ENCODE assay signal across 8 cellular contexts in the genomic region with DNA sequence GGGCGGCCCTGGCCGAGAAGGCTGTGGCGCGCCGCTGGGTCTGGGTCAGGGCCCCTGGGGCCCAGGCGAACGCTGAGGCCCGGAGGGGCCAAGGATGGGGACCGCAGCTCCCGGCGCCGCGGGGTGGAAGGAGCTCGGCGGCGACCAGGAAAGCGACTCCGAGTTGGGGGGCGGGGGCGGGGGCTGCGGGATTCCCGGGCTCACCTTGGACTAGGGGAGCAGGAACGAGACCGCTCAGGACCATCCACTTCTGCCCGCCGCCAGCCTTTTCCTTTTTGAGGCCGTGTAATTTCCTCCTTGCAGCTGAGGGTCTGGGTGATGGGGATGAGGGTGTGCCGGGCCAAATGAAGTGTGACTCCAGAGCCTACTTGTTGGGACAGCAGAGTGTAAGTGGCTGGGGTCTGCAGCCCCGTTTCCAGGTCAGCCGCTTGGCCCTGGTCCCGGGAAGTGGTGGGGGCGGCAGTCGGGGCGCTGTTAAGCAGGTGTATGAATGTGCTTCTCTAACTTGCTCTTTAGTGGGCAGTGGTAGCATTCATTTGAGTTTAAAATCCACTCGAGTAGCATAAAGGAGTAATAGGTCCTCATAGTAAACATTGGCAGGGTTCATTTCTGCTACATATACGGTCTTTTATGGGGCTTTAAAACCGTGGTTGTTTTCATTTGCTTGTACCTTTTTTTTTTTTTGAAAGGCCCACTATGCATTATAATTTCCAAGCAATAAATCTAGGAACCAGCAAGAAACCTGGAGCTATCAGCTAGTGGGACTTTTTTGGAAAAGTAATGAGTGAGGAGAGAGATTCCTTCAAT. TPM values are rescaled to one million over a fixed set of nuclear protein-coding genes. Genes with fewer than 3 reads are reported as not detected.
A peak's percentile ranks its signal among the peaks of the same experiment; 100 is the strongest.
DNase-seq lines count a peak whose midpoint lies in the region; ATAC-seq and TF ChIP-seq lines count a peak whose summit lies in the region.

No MANE protein-coding gene starts in this region.

- no peaks in the 10 kb centered on the region for H3K79me2 ChIP-seq in KMS-11 (ENCODE audit: insufficient read depth, low read depth)

- H3K27me3 ChIP-seq in KMS-11 (ENCODE audit: insufficient read depth, low read depth) (no peaks in the 10 kb centered on the region), endodermal cell (ENCODE audit: control insufficient read depth, insufficient read depth, low read length, poor library complexity, severe bottlenecking) (peaks cover 15% of the 10 kb centered on the region), suprapubic skin (no peaks in the 10 kb centered on the region)

- H3K27ac Mint-ChIP-seq in endodermal cell = no peak overlapping the region

- no peaks in the 10 kb centered on the region for H3K9me3 Mint-ChIP-seq in endodermal cell

- H3K36me3 Mint-ChIP-seq in endodermal cell (ENCODE audit: low read depth) = no peaks in the 10 kb centered on the region

- H3K4me1 ChIP-seq in ES-I3 (ENCODE audit: insufficient read depth, low read length) (peaks cover 8% of the 10 kb centered on the region), KMS-11 (ENCODE audit: low read depth, poor library complexity, severe bottlenecking) (peaks cover 24% of the 10 kb centered on the region), endodermal cell (ENCODE audit: control insufficient read depth, insufficient read depth, low read length) (no peaks in the 10 kb centered on the region), mesodermal cell (ENCODE audit: control insufficient read depth, insufficient read depth, low read length, poor library complexity, severe bottlenecking) (peaks cover 19% of the 10 kb centered on the region), suprapubic skin (peaks cover 40% of the 10 kb centered on the region)

- H3K9ac ChIP-seq in ES-I3 (ENCODE audit: low read depth, low read length) = peak overlapping the region; percentile 71; the same call in 1 of the 2 replicates
- peak overlapping the region; percentile 25; the same call in 1 of the 2 replicates for H3K9ac ChIP-seq in KMS-11
- no peak overlapping the region for H3K9ac ChIP-seq in endodermal cell (ENCODE audit: extremely low read depth, low read length, poor library complexity, severe bottlenecking)

- peak; percentile 33 for ATAC-seq in GM21717 (IDR thresholded peaks at IDR 0.05; ENCODE audit: unreplicated experiment)

- no peak overlapping the region for H3K27ac ChIP-seq in KMS-11
- no peak overlapping the region for H3K27ac ChIP-seq in endodermal cell (ENCODE audit: low read depth, low read length)
- peak overlapping the region; percentile 36 for H3K27ac ChIP-seq in mesodermal cell (ENCODE audit: low read depth, low read length, severe bottlenecking)
- peak overlapping the region; percentile 72 for H3K27ac ChIP-seq in suprapubic skin

- H3K36me3 ChIP-seq in ES-I3 (ENCODE audit: insufficient read depth, low read length) = no peaks in the 10 kb centered on the region
- H3K36me3 ChIP-seq in KMS-11 (ENCODE audit: insufficient read depth) = no peaks in the 10 kb centered on the region
- no peaks in the 10 kb centered on the region for H3K36me3 ChIP-seq in endodermal cell (ENCODE audit: control insufficient read depth, insufficient read depth, low read length)
- H3K36me3 ChIP-seq in mesodermal cell (ENCODE audit: control insufficient read depth, insufficient read depth, low read length) = no peaks in the 10 kb centered on the region
- H3K36me3 ChIP-seq in suprapubic skin = no peaks in the 10 kb centered on the region

- TF ChIP-seq CTCF in KMS-11 (conservative IDR thresholded peaks at IDR 0.05; ENCODE audit: low read depth, low read length) = no peak
- TF ChIP-seq CTCF in endodermal cell (conservative IDR thresholded peaks at IDR 0.05) = no peak
- no peak for TF ChIP-seq CTCF in suprapubic skin (IDR thresholded peaks at IDR 0.05)

- H3K4me3 Mint-ChIP-seq in endodermal cell = peak overlapping the region; percentile 82

- H3K27me3 Mint-ChIP-seq in endodermal cell (ENCODE audit: insufficient read depth) = peaks cover 21% of the 10 kb centered on the region

- TF ChIP-seq POLR2A in suprapubic skin (IDR thresholded peaks at IDR 0.05) = no peak

- H3K9me3 ChIP-seq in ES-I3 (ENCODE audit: control insufficient read depth, insufficient read depth, low read length) (no peaks in the 10 kb centered on the region), endodermal cell (ENCODE audit: control insufficient read depth, low read length) (no peaks in the 10 kb centered on the region), mesodermal cell (ENCODE audit: control insufficient read depth, low read length) (no peaks in the 10 kb centered on the region), suprapubic skin (no peaks in the 10 kb centered on the region)

- peak overlapping the region; percentile 56 for H3K4me2 ChIP-seq in KMS-11

- no peaks in the 10 kb centered on the region for H4K20me1 ChIP-seq in KMS-11 (ENCODE audit: insufficient read depth)

- TF ChIP-seq EP300 in suprapubic skin (IDR thresholded peaks at IDR 0.05) = no peak

- peaks cover 23% of the 10 kb centered on the region for H3K4me1 Mint-ChIP-seq in endodermal cell

- 2 to 3% methylated on average over 6 to 37 of the region's 37 CpGs for WGBS in endodermal cell (ENCODE audit: insufficient coverage in 1 of 2, insufficient read length in 1 of 2), 2 experiments
- 1 to 2% methylated on average over 25 to 27 of the region's 37 CpGs for WGBS in mesodermal cell (ENCODE audit: insufficient coverage in 2 of 2), 2 experiments
- under 1% methylated on average over 11 of the region's 37 CpGs for WGBS in suprapubic skin

- peak; percentile 21 for DNase-seq in activated CD4-positive, alpha-beta T cell treated with anti-CD3 and anti-CD28 coated beads, Interleukin-2, amount 50 U/mL, for 1 hour
- DNase-seq in endodermal cell (peak; percentile 80), suprapubic skin (ENCODE audit: low spot score in 2 of 2) (no peak), NCI-H2196 (lab: John Stamatoyannopoulos, UW; ENCODE audit: unreplicated experiment) (no peak)

- H2AFZ ChIP-seq in KMS-11 (ENCODE audit: low read depth) = peak overlapping the region; percentile 34; the same call in 1 of the 2 replicates

- peak overlapping the region; percentile 62 for H3K4me3 ChIP-seq in KMS-11 (IDR thresholded peaks at IDR 0.05; ENCODE audit: insufficient read depth, low read depth, low read length)
- peak overlapping the region; percentile 82 for H3K4me3 ChIP-seq in endodermal cell (ENCODE audit: low read length)
- peak overlapping the region; percentile 70 for H3K4me3 ChIP-seq in mesodermal cell (ENCODE audit: extremely low read depth, insufficient read depth, low read length, poor library complexity, severe bottlenecking)
- H3K4me3 ChIP-seq in suprapubic skin = peak overlapping the region; percentile 81

RNA-seq across cellular contexts. Expression of a gene that starts 0.7 kb away (rescaled TPM):
- total RNA-seq in endodermal cell (10 to 100 TPM; 16.0 to 22.0 TPM), suprapubic skin (10 to 100 TPM; 16.0 to 36.9 (median 21.8) TPM)
- 10.3 TPM for polyA plus RNA-seq in endodermal cell (2013, experiment 1 of 2)
- polyA plus RNA-seq in endodermal cell (2013, experiment 2 of 2) = 10.2 TPM
- 39.7 TPM for polyA plus RNA-seq in mesodermal cell (2013, experiment 1 of 2)
- polyA plus RNA-seq in mesodermal cell (2013, experiment 2 of 2) = 34.9 TPM

RNA-seq across cellular contexts. Expression of a gene that starts 27.1 kb away (rescaled TPM):
- total RNA-seq in endodermal cell = 10 to 100 TPM; 10.5 to 13.7 TPM
- polyA plus RNA-seq in endodermal cell (2013, experiment 1 of 2) = 11.7 TPM
- 8.9 TPM for polyA plus RNA-seq in endodermal cell (2013, experiment 2 of 2)
- polyA plus RNA-seq in mesodermal cell (2013, experiment 1 of 2) = 7.6 TPM
- polyA plus RNA-seq in mesodermal cell (2013, experiment 2 of 2) = 7.9 TPM
- 10 to 100 TPM; 10.9 to 14.4 (median 12.8) TPM for total RNA-seq in suprapubic skin

RNA-seq across cellular contexts. Expression of a gene that starts 27.4 kb away (rescaled TPM):
- total RNA-seq in endodermal cell (10 to 100 TPM; 22.0 to 23.6 TPM), suprapubic skin (1 to 10 TPM; 5.0 to 9.9 (median 8.0) TPM)
- 12.6 TPM for polyA plus RNA-seq in endodermal cell (2013, experiment 1 of 2)
- polyA plus RNA-seq in endodermal cell (2013, experiment 2 of 2) = 13.5 TPM
- 10.7 TPM for polyA plus RNA-seq in mesodermal cell (2013, experiment 1 of 2)
- polyA plus RNA-seq in mesodermal cell (2013, experiment 2 of 2) = 7.8 TPM

Comparison
In these comparisons a context has a peak if more than half of its experiments do, and no peak if none do; other contexts are left out.
1. H3K27ac ChIP-seq: peak in mesodermal cell (single experiment) and suprapubic skin (single experiment); none in KMS-11 (single experiment) and endodermal cell (single experiment).
2. DNase-seq: peak in activated CD4-positive, alpha-beta T cell treated with anti-CD3 and anti-CD28 coated beads, Interleukin-2, amount 50 U/mL, for 1 hour (single experiment) and endodermal cell (single experiment); none in suprapubic skin (0 of 2) and NCI-H2196 (single experiment).
3. Peak in every context shown above with its lines, with median percentiles within 50 percentile points of each other: H3K4me3 ChIP-seq.